In genomic region chr11:1029686-1030085, GRCh38 we compare ENCODE assay signal across 2 cellular contexts.
A peak's percentile ranks its signal among the peaks of the same experiment; 100 is the strongest.
TF ChIP-seq lines count a peak whose summit lies in the region.

No MANE protein-coding gene starts in this region.

TF ChIP-seq in HepG2, 621 proteins besides CTCF, POLR2A, EP300 and RAD21:
- TF ChIP-seq ZNF564 (CRISPR knock-in tag; IDR thresholded peaks at IDR 0.05) (peak; percentile 80; the same call in 1 of the 2 replicates), HMG20B (CRISPR knock-in tag; conservative IDR thresholded peaks at IDR 0.05) (no peak)
TF ChIP-seq in HepG2: peak in this region for 1.

TF ChIP-seq in H1, 55 proteins besides CTCF, POLR2A, EP300 and RAD21:
- no peak for TF ChIP-seq ZNF274 (IDR thresholded peaks at IDR 0.05; ENCODE audit: borderline replicate concordance, extremely low read depth, low read length)
- TF ChIP-seq KDM4A (IDR thresholded peaks at IDR 0.05; ENCODE audit: low read depth, low read length, severe bottlenecking) = no peak
- no peak for TF ChIP-seq SP4 (IDR thresholded peaks at IDR 0.05; ENCODE audit: low read length)
TF ChIP-seq in H1: peak in this region for 0.
